Comparison of ENCODE assay signal across 8 cellular contexts in genomic region chr11:116928102-116928777, GRCh38.
DNase-seq lines count a peak whose midpoint lies in the region; ATAC-seq and FAIRE-seq lines count a peak whose summit lies in the region.

No MANE protein-coding gene starts in this region.

- ATAC-seq in GM21576 (IDR thresholded peaks at IDR 0.05; ENCODE audit: unreplicated experiment), result peak; percentile 68
- ATAC-seq in effector memory CD8-positive, alpha-beta T cell (replicated peaks), result peak; percentile 59

- peak; percentile 93 for FAIRE-seq in GM18507 (lab: Jason Lieb, UNC)

- no peaks in the 10 kb centered on the region for H3K9me3 Mint-ChIP-seq in effector memory CD8-positive, alpha-beta T cell

- DNase-seq in GM18507 (ENCODE audit: extremely low spot score, insufficient read length, low read depth) (peak; percentile 18), inferior parietal cortex (ENCODE audit: extremely low spot score) (no peak), SHP77 treated with DMSO at 0.1 percent for 48 hours (lab: John Stamatoyannopoulos, UW) (no peak), NCI-H1105 treated with DMSO at 0.1 percent for 48 hours (lab: John Stamatoyannopoulos, UW) (no peak), putamen (ENCODE audit: low spot score) (no peak)
- DNase-seq in effector memory CD8-positive, alpha-beta T cell, result peak; percentile 23 to 28 (median 25)

- H3K4me3 Mint-ChIP-seq in effector memory CD8-positive, alpha-beta T cell, result peak overlapping the region; percentile 70 to 87

- peak overlapping the region; percentile 85 to 98 for H3K27ac Mint-ChIP-seq in effector memory CD8-positive, alpha-beta T cell

- H3K27ac ChIP-seq in KOPT-K1 (ENCODE audit: low read depth, low read length, poor library complexity, severe bottlenecking), result peak overlapping the region; percentile 75

- peaks cover 63 to 80% of the 10 kb centered on the region in 2 donors for H3K4me1 Mint-ChIP-seq in effector memory CD8-positive, alpha-beta T cell (ENCODE audit: low read depth in 2 of 2)

- no peaks in the 10 kb centered on the region for H3K9me3 ChIP-seq in KOPT-K1 (ENCODE audit: insufficient read depth, low read length, poor library complexity, severe bottlenecking)

- peaks cover 52% of the 10 kb centered on the region for H3K36me3 Mint-ChIP-seq in effector memory CD8-positive, alpha-beta T cell (ENCODE audit: insufficient read depth)

- peaks cover 7% of the 10 kb centered on the region; the same call in 1 of the 2 replicates for H3K36me3 ChIP-seq in KOPT-K1 (ENCODE audit: insufficient read depth, low read length)

- no peaks in the 10 kb centered on the region for H3K27me3 Mint-ChIP-seq in effector memory CD8-positive, alpha-beta T cell

Comparison
In these comparisons a context has a peak if more than half of its experiments do, and no peak if none do; other contexts are left out.
1. DNase-seq: peak in GM18507 (single experiment) and effector memory CD8-positive, alpha-beta T cell (3 of 3); none in inferior parietal cortex (single experiment), SHP77 treated with DMSO at 0.1 percent for 48 hours (single experiment), NCI-H1105 treated with DMSO at 0.1 percent for 48 hours (single experiment) and putamen (single experiment).